In the genomic region with DNA sequence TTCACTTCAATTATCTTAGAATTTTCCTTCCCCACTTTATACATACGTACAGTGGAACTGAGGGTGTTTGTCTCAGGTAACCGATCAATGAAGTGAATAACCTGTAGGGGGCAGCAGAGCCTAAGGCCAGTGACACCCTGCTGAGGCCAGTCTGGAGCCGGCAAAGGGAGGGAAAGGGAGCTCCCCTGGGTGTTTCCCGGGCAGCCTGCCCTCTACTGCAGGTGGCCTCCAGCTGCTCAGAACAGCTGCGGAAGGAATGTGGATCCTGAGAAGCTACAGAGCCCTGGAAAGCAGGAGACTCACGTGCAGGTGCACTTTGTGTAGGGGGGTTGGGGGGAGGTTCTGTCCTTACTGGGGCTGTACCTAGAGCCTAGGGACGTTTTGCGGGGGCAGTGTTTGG, we compare ENCODE assay signal across 8 cellular contexts. TPM values are rescaled to one million over a fixed set of nuclear protein-coding genes. Genes with fewer than 3 reads are reported as not detected.
DNase-seq lines count a peak whose midpoint lies in the region; ATAC-seq and TF ChIP-seq lines count a peak whose summit lies in the region.

No MANE protein-coding gene starts in this region.

- peak; percentile 88 for DNase-seq in DMS153 treated with DMSO at 0.1 percent for 48 hours (lab: John Stamatoyannopoulos, UW; ENCODE audit: unreplicated experiment)
- peak; percentile 95 for DNase-seq in NCI-H2196 (lab: John Stamatoyannopoulos, UW; ENCODE audit: unreplicated experiment)
- peak; percentile 40 for DNase-seq in activated B cell treated with CpG ODN at 0.5 μM for 24 hours
- DNase-seq in caudate nucleus (lab: John Stamatoyannopoulos, UW), result peak in 59 of 61 donors; percentile 3 to 90 (median 65)
- DNase-seq in inferior parietal cortex (ENCODE audit: extremely low spot score), result peak; percentile 90
- DNase-seq in smooth muscle cell (lab: John Stamatoyannopoulos, UW; ENCODE audit: unreplicated experiment), result no peak

- peak overlapping the region; percentile 95 for H3K4me2 ChIP-seq in smooth muscle cell

- peaks cover 25% of the 10 kb centered on the region for H3K4me1 Mint-ChIP-seq in activated B cell treated with CpG ODN at 0.5 μM for 24 hours

- ATAC-seq in HG02885 (IDR thresholded peaks at IDR 0.05; ENCODE audit: poor library complexity, unreplicated experiment) (peak; percentile 60), activated B cell treated with CpG ODN at 0.5 μM for 24 hours (ENCODE audit: low read depth) (peak; percentile 48), GM18520 (IDR thresholded peaks at IDR 0.05; ENCODE audit: unreplicated experiment) (no peak)

- H3K27ac Mint-ChIP-seq in activated B cell treated with CpG ODN at 0.5 μM for 24 hours, result no peak overlapping the region

- no peaks in the 10 kb centered on the region for H3F3A ChIP-seq in smooth muscle cell (ENCODE audit: low read depth)

- H3K4me1 ChIP-seq in smooth muscle cell (ENCODE audit: low read depth), result peaks cover 3% of the 10 kb centered on the region

- peak overlapping the region; percentile 76 for H3K27ac ChIP-seq in caudate nucleus (ENCODE audit: low read depth, low read length)
- H3K27ac ChIP-seq in smooth muscle cell (ENCODE audit: low read depth), result no peak overlapping the region

- H3K79me2 ChIP-seq in smooth muscle cell (ENCODE audit: low read depth), result no peaks in the 10 kb centered on the region

- TF ChIP-seq CTCF in activated B cell treated with CpG ODN at 0.5 μM for 24 hours (IDR thresholded peaks at IDR 0.05), result peak; percentile 54
- TF ChIP-seq CTCF in smooth muscle cell (IDR thresholded peaks at IDR 0.05; ENCODE audit: borderline replicate concordance, insufficient read depth, poor library complexity, severe bottlenecking), result peak; percentile 80

- peaks cover 2% of the 10 kb centered on the region for H3K9me3 Mint-ChIP-seq in activated B cell treated with CpG ODN at 0.5 μM for 24 hours

- 12% methylated on average over 8 of the region's 8 CpGs for WGBS in smooth muscle cell (ENCODE audit: low lambda C conversion rate)

- no peak overlapping the region for H2AFZ ChIP-seq in smooth muscle cell (ENCODE audit: low read depth)

- intact Hi-C loops in activated B cell treated with CpG ODN at 0.5 μM for 24 hours (cut with micrococcal nuclease), result loop anchor here (1.0 to 5.0 kb wide), 5 partner anchors 85 to 344 kb away; no protein-coding TSS in a partner anchor

- H3K27me3 ChIP-seq in smooth muscle cell (ENCODE audit: low read depth), result no peaks in the 10 kb centered on the region

- H3K9me3 ChIP-seq in smooth muscle cell (replicated peaks; ENCODE audit: low read depth), result peaks cover 2% of the 10 kb centered on the region

- CTCF ChIA-PET in activated B cell treated with CpG ODN at 0.5 μM for 24 hours (lab: Charles Lee), result interaction anchor here (0.5 to 3.0 kb wide), 26 partner anchors 9 to 697 kb away, joined by 3 to 26 read pairs (median 5); a partner anchor contains a TSS

- peaks cover 2% of the 10 kb centered on the region for H3K36me3 Mint-ChIP-seq in activated B cell treated with CpG ODN at 0.5 μM for 24 hours (ENCODE audit: low read depth)

- no peaks in the 10 kb centered on the region for H4K20me1 ChIP-seq in smooth muscle cell (ENCODE audit: low read depth)

- no peaks in the 10 kb centered on the region for H3K36me3 ChIP-seq in smooth muscle cell (ENCODE audit: low read depth)

- no peaks in the 10 kb centered on the region for H3K27me3 Mint-ChIP-seq in activated B cell treated with CpG ODN at 0.5 μM for 24 hours

- peak overlapping the region; percentile 91 for H3K4me3 Mint-ChIP-seq in activated B cell treated with CpG ODN at 0.5 μM for 24 hours

- H3K4me3 ChIP-seq in smooth muscle cell, result peak overlapping the region; percentile 75

- no peak overlapping the region for H3K9ac ChIP-seq in smooth muscle cell (ENCODE audit: low read depth)

- POLR2A ChIA-PET in activated B cell treated with CpG ODN at 0.5 μM for 24 hours (lab: Charles Lee), result interaction anchor here (0.7 to 2.6 kb wide), 8 partner anchors 16 to 343 kb away, joined by 3 to 14 read pairs (median 6); a partner anchor contains a TSS

RNA-seq across cellular contexts. Expression of a gene that starts 0.8 kb away (rescaled TPM):
- total RNA-seq in activated B cell treated with CpG ODN at 0.5 μM for 24 hours, result 1.4 and 1.7 TPM in 2 replicates
- 3.6 and 6.1 TPM in 2 replicates for total RNA-seq in smooth muscle cell
- 1.1 and 1.4 TPM in 2 replicates for polyA plus RNA-seq in smooth muscle cell

RNA-seq across cellular contexts. Expression of a gene that starts 16.6 kb away (rescaled TPM):
- total RNA-seq in activated B cell treated with CpG ODN at 0.5 μM for 24 hours, result 17.7 and 18.5 TPM in 2 replicates
- 14.5 and 16.8 TPM in 2 replicates for total RNA-seq in smooth muscle cell
- 3.6 and 5.0 TPM in 2 replicates for polyA plus RNA-seq in smooth muscle cell

RNA-seq across cellular contexts. Expression of a gene that starts 30.7 kb away (rescaled TPM):
- total RNA-seq in activated B cell treated with CpG ODN at 0.5 μM for 24 hours (23.3 and 23.9 TPM in 2 replicates), smooth muscle cell (7.6 and 9.3 TPM in 2 replicates)
- 2.7 and 2.8 TPM in 2 replicates for polyA plus RNA-seq in smooth muscle cell

RNA-seq across cellular contexts. Expression of a gene that starts 51.0 kb away (rescaled TPM):
- total RNA-seq in activated B cell treated with CpG ODN at 0.5 μM for 24 hours (19.9 and 22.8 TPM in 2 replicates), smooth muscle cell (1.9 and 2.6 TPM in 2 replicates)
- 1.4 and 3.2 TPM in 2 replicates for polyA plus RNA-seq in smooth muscle cell

RNA-seq across cellular contexts. Expression of a gene that starts 58.7 kb away (rescaled TPM):
- total RNA-seq in activated B cell treated with CpG ODN at 0.5 μM for 24 hours (2.6 and 3.0 TPM in 2 replicates), smooth muscle cell (5.7 and 12.1 TPM in 2 replicates)
- polyA plus RNA-seq in smooth muscle cell, result 0.95 and 1.0 TPM in 2 replicates
